Comparison of ENCODE assay signal across 9 cellular contexts in genomic region chr1:156661932-156662587, GRCh38. TPM values are rescaled to one million over a fixed set of nuclear protein-coding genes. Genes with fewer than 3 reads are reported as not detected.
DNase-seq lines count a peak whose midpoint lies in the region; TF ChIP-seq lines count a peak whose summit lies in the region.
"Had no signal": no experiment of that assay in that cellular context is flagged by ENCODE, and none has a peak within 500 bp of the region (broad histone marks: within the 10 kb centered on the region; RNA-seq: fewer than 3 reads in every experiment).

No MANE protein-coding gene starts in this region.

- H3K27me3 ChIP-seq in fibroblast of lung (ENCODE audit: control insufficient read depth, insufficient read depth, low read length), result peaks cover under 1% of the 10 kb centered on the region

- H3K9me3 ChIP-seq in OCI-LY7 (ENCODE audit: low read length), result no peaks in the 10 kb centered on the region
- no peaks in the 10 kb centered on the region for H3K9me3 ChIP-seq in fibroblast of lung (ENCODE audit: control insufficient read depth, insufficient read depth, low read depth, low read length)

- BruUV-seq in OCI-LY7 (replicated peaks; lab: Mats Ljungman, UMichigan), result no TSS peak

- H3K4me2 ChIP-seq in OCI-LY7 (ENCODE audit: low read length) (peak overlapping the region; percentile 52), fibroblast of lung (ENCODE audit: extremely low read depth, insufficient read depth, low read length) (peak overlapping the region; percentile 44)

- POLR2A ChIA-PET in OCI-LY7 (lab: Charles Lee) (no interaction called here), GM10248 (lab: Yijun Ruan, JAX) (interaction anchor here (1.6 kb wide), 1 partner anchor 66 kb away, joined by 4 read pairs; the partner anchor contains the start of genes ISG20L2 and METTL25B)

- no peaks in the 10 kb centered on the region for H3K36me3 ChIP-seq in OCI-LY7 (ENCODE audit: insufficient read depth, low read length)
- H3K36me3 ChIP-seq in fibroblast of lung (ENCODE audit: control insufficient read depth, insufficient read depth, low read length), result no peaks in the 10 kb centered on the region

- no peak overlapping the region for H3K9ac ChIP-seq in fibroblast of lung (ENCODE audit: insufficient read depth, low read length)

- H3K4me3 ChIP-seq in OCI-LY7 (ENCODE audit: low read depth, low read length, poor library complexity, severe bottlenecking) (no peak overlapping the region), fibroblast of lung (replicated peaks in 1 of 4; ENCODE audit: control extremely low read depth in 1 of 4, insufficient read depth in 1 of 4, low read depth in 3 of 4, low read length in 4 of 4) (no peak overlapping the region)

- no peaks in the 10 kb centered on the region for H3K79me2 ChIP-seq in OCI-LY7 (ENCODE audit: insufficient read depth, low read depth, low read length)
- H3K79me2 ChIP-seq in fibroblast of lung (ENCODE audit: control insufficient read depth, insufficient read depth, low read length), result no peaks in the 10 kb centered on the region

- no peaks in the 10 kb centered on the region for H3K9me2 ChIP-seq in OCI-LY7 (ENCODE audit: insufficient read depth, low read length)

- CTCF ChIA-PET in OCI-LY7 (lab: Charles Lee; ENCODE audit: unreplicated experiment) (no interaction called here), GM10248 (lab: Yijun Ruan, JAX) (interaction anchor here (0.7 to 14.2 kb wide), 18 partner anchors 12 to 266 kb away, joined by 3 to 431 read pairs (median 8); partner anchors contain the start of genes CRABP2, HAPLN2, ISG20L2 and METTL25B)

- no peak for TF ChIP-seq CTCF in OCI-LY7 (conservative IDR thresholded peaks at IDR 0.05; ENCODE audit: low read length)
- no peak for TF ChIP-seq CTCF in fibroblast of lung (conservative IDR thresholded peaks at IDR 0.05 in 1 of 2, IDR thresholded peaks at IDR 0.05 in 1 of 2; ENCODE audit: low read depth in 1 of 2, low read length in 2 of 2)
- TF ChIP-seq CTCF in GM10248 (IDR thresholded peaks at IDR 0.05; ENCODE audit: control extremely low read depth, extremely low read depth, low read depth, missing control alignments), result no peak

- 0 out of 2 replicates have a peak, but pooled peaks cover 4% of the 10 kb centered on the region for H4K20me1 ChIP-seq in OCI-LY7 (ENCODE audit: insufficient read depth, low read length)
- no peaks in the 10 kb centered on the region for H4K20me1 ChIP-seq in fibroblast of lung (ENCODE audit: control insufficient read depth, extremely low read depth, insufficient read depth, low read length)

- H2AFZ ChIP-seq in OCI-LY7 (ENCODE audit: low read length), result no peak overlapping the region
- H2AFZ ChIP-seq in fibroblast of lung (ENCODE audit: low read length), result no peak overlapping the region

- H3K4me1 ChIP-seq in OCI-LY7 (ENCODE audit: insufficient read depth, low read length, poor library complexity, severe bottlenecking) (peaks cover 66% of the 10 kb centered on the region), fibroblast of lung (ENCODE audit: control insufficient read depth, extremely low read depth, insufficient read depth, low read length) (peaks cover 62% of the 10 kb centered on the region)

- intact Hi-C loops in OCI-LY7 (cut with micrococcal nuclease; ENCODE audit: unreplicated experiment), result no loop called here

- DNase-seq in ELF-1 (ENCODE audit: low read depth, low spot score) (peak; percentile 24), OCI-LY7 (ENCODE audit: low spot score) (peak; percentile 47), fibroblast of lung (ENCODE audit: low read depth in 2 of 2) (peak in 1 of 2 donors; percentile 67), putamen (ENCODE audit: low spot score) (peak; percentile 90), GM10248 (ENCODE audit: extremely low spot score) (no peak), GM03348 (ENCODE audit: low spot score) (no peak), ecto neural progenitor cell (ENCODE audit: low spot score) (no peak)
- no peak for DNase-seq in activated CD4-positive, alpha-beta T cell treated with anti-CD3 and anti-CD28 coated beads, Interleukin-2, amount 50 U/mL, for 1 hour

- H3K27ac ChIP-seq in OCI-LY7 (ENCODE audit: low read depth, low read length, poor library complexity, severe bottlenecking) (no peak overlapping the region), fibroblast of lung (ENCODE audit: insufficient read depth, low read length) (peak overlapping the region; percentile 75)

RNA-seq across cellular contexts. Expression of gene NES, which starts 15.1 kb away (rescaled TPM):
- total RNA-seq in OCI-LY7 (2014; rRNA removed; shearing (Covaris generic)), result not detected in 2 replicates
- total RNA-seq in OCI-LY7 (2022), result not detected in 2 replicates
- 44.2 and 87.4 TPM in 2 replicates for total RNA-seq in fibroblast of lung
- polyA plus RNA-seq in fibroblast of lung, result 23.0 and 34.6 TPM in 2 replicates
- 176 and 247 TPM in 2 replicates for polyA plus RNA-seq in fibroblast of lung (2012)
- 82.1 and 135 TPM in 2 replicates for polyA minus RNA-seq in fibroblast of lung (ENCODE audit: low replicate concordance)
- total RNA-seq: mononuclear cell had no signal

RNA-seq across cellular contexts. Expression of gene BCAN, which starts 20.1 kb away (rescaled TPM):
- 0.44 TPM in 1 of 2 replicates, not detected in the other for total RNA-seq in OCI-LY7 (2014; rRNA removed; shearing (Covaris generic))
- total RNA-seq in OCI-LY7 (2022), result not detected in 2 replicates
- under 0.01 TPM in 1 of 2 replicates, not detected in the other for total RNA-seq in fibroblast of lung
- 0.03 and 0.05 TPM in 2 replicates for polyA plus RNA-seq in fibroblast of lung
- polyA plus RNA-seq in fibroblast of lung (2012), result 0.07 and 0.17 TPM in 2 replicates
- polyA minus RNA-seq in fibroblast of lung (ENCODE audit: low replicate concordance), result 0.89 TPM in 1 of 2 replicates, not detected in the other
- total RNA-seq: mononuclear cell had no signal

RNA-seq across cellular contexts. Expression of gene HAPLN2, which starts 42.8 kb away (rescaled TPM):
- total RNA-seq in OCI-LY7 (2014; rRNA removed; shearing (Covaris generic)), result 0.41 and 0.62 TPM in 2 replicates
- total RNA-seq in OCI-LY7 (2022) (1.1 and 1.4 TPM in 2 replicates), fibroblast of lung (not detected in 2 replicates)
- not detected in 2 replicates for polyA plus RNA-seq in fibroblast of lung
- polyA plus RNA-seq in fibroblast of lung (2012), result not detected in 2 replicates
- not detected in 2 replicates for polyA minus RNA-seq in fibroblast of lung (ENCODE audit: low replicate concordance)

RNA-seq across cellular contexts. Expression of gene CRABP2, which starts 43.3 kb away (rescaled TPM):
- total RNA-seq in OCI-LY7 (2014; rRNA removed; shearing (Covaris generic)), result 1.4 and 2.8 TPM in 2 replicates
- 1.5 and 2.1 TPM in 2 replicates for total RNA-seq in OCI-LY7 (2022)
- total RNA-seq in fibroblast of lung, result 33.4 and 70.4 TPM in 2 replicates
- polyA plus RNA-seq in fibroblast of lung, result 48.9 and 184 TPM in 2 replicates
- polyA plus RNA-seq in fibroblast of lung (2012), result 130 and 416 TPM in 2 replicates
- polyA minus RNA-seq in fibroblast of lung (ENCODE audit: low replicate concordance), result 25.3 and 53.9 TPM in 2 replicates

Comparison
In these comparisons a context has a peak if more than half of its experiments do, and no peak if none do; other contexts are left out.
1. DNase-seq: peak in ELF-1 (single experiment), OCI-LY7 (single experiment) and putamen (single experiment); none in GM10248 (single experiment), GM03348 (single experiment), ecto neural progenitor cell (single experiment) and activated CD4-positive, alpha-beta T cell treated with anti-CD3 and anti-CD28 coated beads, Interleukin-2, amount 50 U/mL, for 1 hour (single experiment).
2. RNA of gene NES, which starts 15.1 kb away (total RNA-seq): 44.2 to 87.4 TPM in fibroblast of lung; not detected in OCI-LY7; every median in the first group is over 10 times any median in the second.